10 cellular contexts compared by ENCODE assay signal in genomic region chr13:61954092-61954491, GRCh38.
DNase-seq lines count a peak whose midpoint lies in the region; ATAC-seq and TF ChIP-seq lines count a peak whose summit lies in the region.
"Had no signal": no experiment of that assay in that cellular context is flagged by ENCODE, and none has a peak within 500 bp of the region (broad histone marks: within the 10 kb centered on the region; RNA-seq: fewer than 3 reads in every experiment).

No MANE protein-coding gene starts in this region.

- no peaks in the 10 kb centered on the region for H3K27me3 ChIP-seq in A673 (replicated peaks; ENCODE audit: insufficient read depth, low read depth, low read length, poor library complexity)
- H3K27me3 ChIP-seq: tibial nerve had no signal

- TF ChIP-seq CTCF in A673 (conservative IDR thresholded peaks at IDR 0.05; ENCODE audit: low read depth, low read length), result peak; percentile 57

- intact Hi-C loops in A673 (cut with micrococcal nuclease; ENCODE audit: unreplicated experiment), result loop anchor here (5.0 to 10.0 kb wide), 4 partner anchors 537 to 1329 kb away; partner anchors contain the start of gene PCDH20

- no peaks in the 10 kb centered on the region for H3K36me3 ChIP-seq in A673 (ENCODE audit: insufficient read depth, low read length, poor library complexity, severe bottlenecking)
- H3K36me3 ChIP-seq: tibial nerve had no signal

- TF ChIP-seq EP300 in Ishikawa (IDR thresholded peaks at IDR 0.05; ENCODE audit: borderline replicate concordance), result no peak

- CTCF ChIA-PET in A673 (lab: Charles Lee), result interaction anchor here (0.6 to 1.3 kb wide), 5 partner anchors 73 to 693 kb away, joined by 3 to 8 read pairs (median 4); partner anchors contain the start of gene PCDH20

- DNase-seq in A673 (ENCODE audit: low spot score), result peak; percentile 67
- peak; percentile 0 for DNase-seq in RPMI7951 (ENCODE audit: low read depth)
- DNase-seq in globus pallidus (ENCODE audit: low spot score), result peak; percentile 68
- DNase-seq in activated gamma-delta T cell treated with Interleukin-2 at 50 U/mL for 16 hours, result no peak
- DNase-seq in AG20443 (ENCODE audit: low spot score), result no peak
- DNase-seq in occipital lobe (lab: John Stamatoyannopoulos, UW), result no peak
- DNase-seq: naive B cell had no signal

- TF ChIP-seq RAD21 in Ishikawa (IDR thresholded peaks at IDR 0.05; ENCODE audit: low read depth), result peak; percentile 73

- ATAC-seq in HG02571 (IDR thresholded peaks at IDR 0.05; ENCODE audit: unreplicated experiment), result no peak

- BruUV-seq in A673 (replicated peaks; lab: Mats Ljungman, UMichigan), result no TSS peak

- no peaks in the 10 kb centered on the region for H3K4me1 ChIP-seq in A673 (ENCODE audit: insufficient read depth, low read length, poor library complexity, severe bottlenecking)
- H3K4me1 ChIP-seq: tibial nerve had no signal

- no peaks in the 10 kb centered on the region for H3K9me3 ChIP-seq in A673 (ENCODE audit: low read depth, low read length, poor library complexity, severe bottlenecking)
- H3K9me3 ChIP-seq: tibial nerve had no signal

- no peak overlapping the region for H3K27ac ChIP-seq in A673 (ENCODE audit: low read depth, low read length, poor library complexity, severe bottlenecking)
- H3K27ac ChIP-seq: tibial nerve had no signal

- H3K4me3 ChIP-seq in A673 (ENCODE audit: low read depth, low read length, poor library complexity, severe bottlenecking), result no peak overlapping the region
- H3K4me3 ChIP-seq: tibial nerve had no signal

- POLR2A ChIA-PET in A673 (lab: Charles Lee; ENCODE audit: low non-redundant PET), result no interaction called here

TF ChIP-seq in Ishikawa, 13 proteins besides CTCF, POLR2A, EP300 and RAD21:
- TF ChIP-seq CREB1 (IDR thresholded peaks at IDR 0.05; ENCODE audit: low read depth) (no peak), TCF12 (IDR thresholded peaks at IDR 0.05; ENCODE audit: low read depth) (no peak), CEBPB (IDR thresholded peaks at IDR 0.05) (no peak), NFIC (IDR thresholded peaks at IDR 0.05) (no peak), USF1 (IDR thresholded peaks at IDR 0.05) (no peak), EGR1 (IDR thresholded peaks at IDR 0.05) (no peak), FOXM1 (IDR thresholded peaks at IDR 0.05; ENCODE audit: borderline replicate concordance, low read depth) (no peak), MAX (IDR thresholded peaks at IDR 0.05) (no peak), YY1 (IDR thresholded peaks at IDR 0.05; ENCODE audit: low read depth) (no peak), ZBTB7A (IDR thresholded peaks at IDR 0.05; ENCODE audit: low read depth) (no peak), REST (IDR thresholded peaks at IDR 0.05; ENCODE audit: low read depth) (no peak), TEAD4 (IDR thresholded peaks at IDR 0.05) (no peak), TAF1 (IDR thresholded peaks at IDR 0.05; ENCODE audit: low read depth) (no peak)
TF ChIP-seq in Ishikawa: peak in this region for 0.

Comparison
In these comparisons a context has a peak if more than half of its experiments do, and no peak if none do; other contexts are left out.
1. DNase-seq: peak in A673 (single experiment), RPMI7951 (single experiment) and globus pallidus (single experiment); none in activated gamma-delta T cell treated with Interleukin-2 at 50 U/mL for 16 hours (single experiment), AG20443 (single experiment) and occipital lobe (single experiment).